Comparison of ENCODE assay signal across 1 cellular context in genomic region chr4:184843984-184844554, GRCh38.
TF ChIP-seq lines count a peak whose summit lies in the region.

No MANE protein-coding gene starts in this region.

TF ChIP-seq in K562, 482 proteins besides CTCF, POLR2A, EP300 and RAD21 (continued from another document and continues in another):
- TF ChIP-seq SP1 (CRISPR knock-in tag; IDR thresholded peaks at IDR 0.05) (peak; percentile 53), CCAR2 (IDR thresholded peaks at IDR 0.05; ENCODE audit: low read depth, low read length) (no peak), FOXP1 (CRISPR knock-in tag; IDR thresholded peaks at IDR 0.05) (no peak), HDAC1 (IDR thresholded peaks at IDR 0.05) (peak in 1 of 2 experiments; percentile 54; a peak in 2 of 4 replicates), ELK1 (CRISPR knock-in tag; IDR thresholded peaks at IDR 0.05) (no peak), ZFP1 (CRISPR knock-in tag; IDR thresholded peaks at IDR 0.05) (no peak), NELFE (IDR thresholded peaks at IDR 0.05; ENCODE audit: insufficient read depth, insufficient read length) (no peak), ATF7 (IDR thresholded peaks at IDR 0.05) (peak; percentile 92), NUFIP1 (IDR thresholded peaks at IDR 0.05; ENCODE audit: partially characterized antibody) (no peak), MAFG (tag; conservative IDR thresholded peaks at IDR 0.05) (no peak), TCFL5 (CRISPR knock-in tag; conservative IDR thresholded peaks at IDR 0.05) (no peak), ELF4 (CRISPR knock-in tag; IDR thresholded peaks at IDR 0.05) (no peak), ZEB2 (IDR thresholded peaks at IDR 0.05) (peak; percentile 69), FOXP4 (CRISPR knock-in tag; IDR thresholded peaks at IDR 0.05; ENCODE audit: borderline replicate concordance) (no peak), RBBP5 (IDR thresholded peaks at IDR 0.05; ENCODE audit: borderline replicate concordance, insufficient read depth, low read length, poor library complexity, severe bottlenecking) (peak; percentile 38), ZNF3 (CRISPR knock-in tag; IDR thresholded peaks at IDR 0.05) (no peak), KDM1A (IDR thresholded peaks at IDR 0.05) (peak in 1 of 2 experiments; percentile 64; a peak in 2 of 4 replicates), KHSRP (IDR thresholded peaks at IDR 0.05) (no peak; the same call in 1 of the 2 replicates), SMAD2 (IDR thresholded peaks at IDR 0.05; ENCODE audit: low read depth, low read length) (no peak), JUN (IDR thresholded peaks at IDR 0.05; ENCODE audit: borderline replicate concordance, low read depth, low read length) (peak; percentile 82), JUN (CRISPR knock-in tag; IDR thresholded peaks at IDR 0.05; ENCODE audit: borderline replicate concordance) (no peak), MEIS2 (IDR thresholded peaks at IDR 0.05; ENCODE audit: partially characterized antibody) (peak; percentile 98), FOXJ3 (CRISPR knock-in tag; IDR thresholded peaks at IDR 0.05) (no peak), PTTG1 (tag; IDR thresholded peaks at IDR 0.05; ENCODE audit: low read depth) (no peak), C11orf30 (IDR thresholded peaks at IDR 0.05; ENCODE audit: low read depth) (no peak), MYC (IDR thresholded peaks at IDR 0.05; ENCODE audit: low read depth, low read length) (peak; percentile 68), MYC (CRISPR knock-in tag; IDR thresholded peaks at IDR 0.05; ENCODE audit: borderline replicate concordance, low read depth) (no peak; the same call in 1 of the 2 replicates), HIVEP1 (CRISPR knock-in tag; IDR thresholded peaks at IDR 0.05) (no peak), PYGO2 (tag; IDR thresholded peaks at IDR 0.05) (no peak), CHD4 (IDR thresholded peaks at IDR 0.05; ENCODE audit: insufficient read depth, insufficient replicate concordance, low read depth, low read length, poor library complexity, severe bottlenecking) (no peak), ELF2 (CRISPR knock-in tag; IDR thresholded peaks at IDR 0.05) (no peak), ZNF444 (CRISPR knock-in tag; IDR thresholded peaks at IDR 0.05) (no peak), ZNF133 (CRISPR knock-in tag; IDR thresholded peaks at IDR 0.05) (no peak), HDAC2 (IDR thresholded peaks at IDR 0.05) (peak; percentile 69; the same call in 1 of the 2 replicates), ZNF282 (CRISPR knock-in tag; IDR thresholded peaks at IDR 0.05) (no peak), GATAD2B (IDR thresholded peaks at IDR 0.05; ENCODE audit: borderline replicate concordance) (peak; percentile 26; the same call in 1 of the 2 replicates), BRF2 (IDR thresholded peaks at IDR 0.05; ENCODE audit: borderline replicate concordance, insufficient read depth, insufficient read length) (no peak), ETV5 (CRISPR knock-in tag; IDR thresholded peaks at IDR 0.05; ENCODE audit: low read depth) (peak; percentile 93), KDM5B (IDR thresholded peaks at IDR 0.05; ENCODE audit: insufficient replicate concordance, low read depth, low read length) (peak; percentile 94), SMC3 (conservative IDR thresholded peaks at IDR 0.05; ENCODE audit: insufficient read depth, low read depth, low read length) (no peak), SRF (CRISPR knock-in tag; IDR thresholded peaks at IDR 0.05) (peak in 1 of 2 experiments; percentile 35; a peak in 1 of 4 replicates), ZNF134 (CRISPR knock-in tag; conservative IDR thresholded peaks at IDR 0.05) (no peak), MBD2 (IDR thresholded peaks at IDR 0.05; ENCODE audit: borderline replicate concordance, low read depth) (no peak), FOXM1 (IDR thresholded peaks at IDR 0.05; ENCODE audit: low read depth) (peak; percentile 62; the same call in 1 of the 2 replicates), FOXM1 (CRISPR knock-in tag; IDR thresholded peaks at IDR 0.05; ENCODE audit: low read depth) (0 out of 2 replicates have a peak, but pooled peaks have one; percentile 26), PHF21A (IDR thresholded peaks at IDR 0.05; ENCODE audit: borderline replicate concordance, low read depth) (no peak), XRCC4 (IDR thresholded peaks at IDR 0.05; ENCODE audit: extremely low read depth, insufficient read depth, insufficient read length) (no peak), ZNF41 (CRISPR knock-in tag; conservative IDR thresholded peaks at IDR 0.05) (no peak), AFF4 (CRISPR knock-in tag; IDR thresholded peaks at IDR 0.05) (no peak), STAT6 (CRISPR knock-in tag; IDR thresholded peaks at IDR 0.05) (peak; percentile 60; the same call in 1 of the 2 replicates), CEBPB (tag; IDR thresholded peaks at IDR 0.05) (no peak), KLF6 (CRISPR knock-in tag; IDR thresholded peaks at IDR 0.05; ENCODE audit: borderline replicate concordance) (no peak), SFPQ (IDR thresholded peaks at IDR 0.05; ENCODE audit: low read depth, low read length) (no peak), CC2D1A (IDR thresholded peaks at IDR 0.05) (no peak), LEF1 (IDR thresholded peaks at IDR 0.05) (peak; percentile 82; the same call in 1 of the 2 replicates), ZNF24 (IDR thresholded peaks at IDR 0.05) (no peak; the same call in 1 of the 2 replicates), SUPT5H (IDR thresholded peaks at IDR 0.05) (peak; percentile 85), PCBP1 (IDR thresholded peaks at IDR 0.05; ENCODE audit: low read depth, low read length, poor library complexity, severe bottlenecking) (no peak)
- TF ChIP-seq, protein P1, sequence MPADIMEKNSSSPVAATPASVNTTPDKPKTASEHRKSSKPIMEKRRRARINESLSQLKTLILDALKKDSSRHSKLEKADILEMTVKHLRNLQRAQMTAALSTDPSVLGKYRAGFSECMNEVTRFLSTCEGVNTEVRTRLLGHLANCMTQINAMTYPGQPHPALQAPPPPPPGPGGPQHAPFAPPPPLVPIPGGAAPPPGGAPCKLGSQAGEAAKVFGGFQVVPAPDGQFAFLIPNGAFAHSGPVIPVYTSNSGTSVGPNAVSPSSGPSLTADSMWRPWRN (IDR thresholded peaks at IDR 0.05; ENCODE audit: low read depth): peak; percentile 45; the same call in 1 of the 2 replicates
- TF ChIP-seq, protein P2, sequence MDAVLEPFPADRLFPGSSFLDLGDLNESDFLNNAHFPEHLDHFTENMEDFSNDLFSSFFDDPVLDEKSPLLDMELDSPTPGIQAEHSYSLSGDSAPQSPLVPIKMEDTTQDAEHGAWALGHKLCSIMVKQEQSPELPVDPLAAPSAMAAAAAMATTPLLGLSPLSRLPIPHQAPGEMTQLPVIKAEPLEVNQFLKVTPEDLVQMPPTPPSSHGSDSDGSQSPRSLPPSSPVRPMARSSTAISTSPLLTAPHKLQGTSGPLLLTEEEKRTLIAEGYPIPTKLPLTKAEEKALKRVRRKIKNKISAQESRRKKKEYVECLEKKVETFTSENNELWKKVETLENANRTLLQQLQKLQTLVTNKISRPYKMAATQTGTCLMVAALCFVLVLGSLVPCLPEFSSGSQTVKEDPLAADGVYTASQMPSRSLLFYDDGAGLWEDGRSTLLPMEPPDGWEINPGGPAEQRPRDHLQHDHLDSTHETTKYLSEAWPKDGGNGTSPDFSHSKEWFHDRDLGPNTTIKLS (IDR thresholded peaks at IDR 0.05; ENCODE audit: borderline replicate concordance, low read depth): no peak
- TF ChIP-seq, protein P3, sequence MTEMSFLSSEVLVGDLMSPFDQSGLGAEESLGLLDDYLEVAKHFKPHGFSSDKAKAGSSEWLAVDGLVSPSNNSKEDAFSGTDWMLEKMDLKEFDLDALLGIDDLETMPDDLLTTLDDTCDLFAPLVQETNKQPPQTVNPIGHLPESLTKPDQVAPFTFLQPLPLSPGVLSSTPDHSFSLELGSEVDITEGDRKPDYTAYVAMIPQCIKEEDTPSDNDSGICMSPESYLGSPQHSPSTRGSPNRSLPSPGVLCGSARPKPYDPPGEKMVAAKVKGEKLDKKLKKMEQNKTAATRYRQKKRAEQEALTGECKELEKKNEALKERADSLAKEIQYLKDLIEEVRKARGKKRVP (CRISPR knock-in tag; IDR thresholded peaks at IDR 0.05): no peak
